In the genomic region with DNA sequence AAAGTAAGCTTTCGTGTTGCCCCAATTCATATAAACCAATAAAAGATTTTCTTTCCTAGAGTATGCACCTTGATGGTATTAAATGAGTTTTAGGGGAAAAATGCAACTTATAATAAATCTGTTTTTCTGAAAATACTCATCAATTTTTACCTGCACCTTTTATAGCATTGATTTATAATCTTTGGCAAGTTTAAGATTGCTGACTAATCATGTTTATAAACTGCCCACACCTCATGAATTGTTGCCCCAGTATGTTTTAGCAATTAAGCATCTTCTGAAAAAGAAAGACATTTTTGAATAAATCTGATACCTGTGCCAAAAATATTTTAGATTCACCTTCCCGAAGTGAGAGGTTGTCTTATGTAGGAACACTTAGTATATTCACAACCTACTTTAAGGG, we compare ENCODE assay signal across 37 cellular contexts.
"Had no signal": no experiment of that assay in that cellular context is flagged by ENCODE, and none has a peak within 500 bp of the region (broad histone marks: within the 10 kb centered on the region; RNA-seq: fewer than 3 reads in every experiment).

No MANE protein-coding gene starts in this region.

- H3K9me3 Mint-ChIP-seq: activated CD4-positive, alpha-beta T cell treated with anti-CD3 and anti-CD28 coated beads, Interleukin-2, amount 10 ng/mL, durations not matched to agents 24 days and 14 days; activated naive CD4-positive, alpha-beta T cell treated with anti-CD3 and anti-CD28 coated beads, Interleukin-2, amount 50 U/mL, for 24 hours; activated naive CD8-positive, alpha-beta T cell treated with anti-CD3 and anti-CD28 coated beads, Interleukin-2, amount 10 ng/mL, durations not matched to agents 7 days and 5 days; activated naive CD8-positive, alpha-beta T cell treated with anti-CD3 and anti-CD28 coated beads, Interleukin-2, amount 50 U/mL, for 24 hours; activated T-cell treated with anti-CD3 and anti-CD28 coated beads, Interleukin-2, amount 50 U/mL, for 4 hours; activated T-helper 2 cell treated with anti-CD3 and anti-CD28 coated beads, Interferon-gamma antibody, Interleukin-2, Interleukin-4, amounts not matched to agents 10 μg/mL and 5 μg/mL and 100 μg/mL, durations not matched to agents 14 hours and 24 hours and 36 hours; T-helper 1 cell treated with Interleukin-12 subunit alpha and Interleukin-12 subunit beta and Interleukin-4 antibody, amounts not matched to agents 30 μg/mL and 1 μg/mL, for 36 hours; T-helper 2 cell treated with Interferon-gamma antibody and Interleukin-4, amounts not matched to agents 5 μg/mL and 100 μg/mL, for 36 hours had no signal

- H3K4me1 ChIP-seq: ascending aorta had no signal

- H3K27me3 ChIP-seq: ascending aorta, cardiac muscle cell had no signal

- H3K4me3 Mint-ChIP-seq: activated B cell treated with CpG ODN at 0.5 μM for 24 hours; activated CD4-positive, alpha-beta memory T cell treated with anti-CD3 and anti-CD28 coated beads for 36 hours; activated CD4-positive, alpha-beta T cell treated with anti-CD3 and anti-CD28 coated beads, Interleukin-2, amount 10 ng/mL, durations not matched to agents 24 days and 14 days; activated CD8-positive, alpha-beta T cell treated with anti-CD3 and anti-CD28 coated beads for 36 hours; activated naive CD4-positive, alpha-beta T cell treated with anti-CD3 and anti-CD28 coated beads, Interleukin-2, amount 10 ng/mL, durations not matched to agents 7 days and 5 days; activated naive CD4-positive, alpha-beta T cell treated with anti-CD3 and anti-CD28 coated beads, Interleukin-2, amount 50 U/mL, for 24 hours; activated naive CD8-positive, alpha-beta T cell; activated naive CD8-positive, alpha-beta T cell treated with anti-CD3 and anti-CD28 coated beads, Interleukin-2, amount 10 ng/mL, durations not matched to agents 7 days and 5 days; activated naive CD8-positive, alpha-beta T cell treated with anti-CD3 and anti-CD28 coated beads, Interleukin-2, amount 50 U/mL, for 24 hours; activated T-cell treated with anti-CD3 and anti-CD28 coated beads, Interleukin-2, amount 50 U/mL, for 4 hours; activated T-cell treated with anti-CD3 and anti-CD28 coated beads, Interleukin-2, amount 50 U/mL, for 72 hours; brain; central memory CD8-positive, alpha-beta T cell; T-helper 1 cell treated with Interleukin-12 subunit alpha and Interleukin-12 subunit beta and Interleukin-4 antibody, amounts not matched to agents 30 μg/mL and 1 μg/mL, for 36 hours; T-helper 2 cell treated with Interferon-gamma antibody and Interleukin-4, amounts not matched to agents 5 μg/mL and 100 μg/mL, for 36 hours had no signal

- H3K36me3 ChIP-seq: ascending aorta, cardiac muscle cell had no signal

- H3K4me1 Mint-ChIP-seq: activated B cell treated with CpG ODN at 0.5 μM for 24 hours; activated CD4-positive, alpha-beta T cell treated with anti-CD3 and anti-CD28 coated beads, Interleukin-2, amount 10 ng/mL, durations not matched to agents 24 days and 14 days; activated naive CD4-positive, alpha-beta T cell treated with anti-CD3 and anti-CD28 coated beads, Interleukin-2, amount 10 ng/mL, durations not matched to agents 7 days and 5 days; activated naive CD4-positive, alpha-beta T cell treated with anti-CD3 and anti-CD28 coated beads, Interleukin-2, amount 50 U/mL, for 24 hours; activated naive CD8-positive, alpha-beta T cell treated with anti-CD3 and anti-CD28 coated beads, Interleukin-2, amount 10 ng/mL, durations not matched to agents 7 days and 5 days; activated naive CD8-positive, alpha-beta T cell treated with anti-CD3 and anti-CD28 coated beads, Interleukin-2, amount 50 U/mL, for 24 hours; central memory CD8-positive, alpha-beta T cell had no signal

- ATAC-seq: activated CD8-positive, alpha-beta T cell treated with anti-CD3 and anti-CD28 coated beads for 36 hours; activated naive CD8-positive, alpha-beta T cell treated with anti-CD3 and anti-CD28 coated beads, Interleukin-2, amount 50 U/mL, for 24 hours; activated T-cell treated with anti-CD3 and anti-CD28 coated beads, Interleukin-2, amount 50 U/mL, for 4 hours; activated T-cell treated with anti-CD3 and anti-CD28 coated beads, Interleukin-2, amount 50 U/mL, for 72 hours had no signal

- DNase-seq: activated B cell treated with CpG ODN at 0.5 μM for 24 hours; activated CD4-positive, alpha-beta memory T cell treated with anti-CD3 and anti-CD28 coated beads for 36 hours; activated CD4-positive, alpha-beta T cell treated with anti-CD3 and anti-CD28 coated beads for 4 hours; activated CD4-positive, alpha-beta T cell treated with anti-CD3 and anti-CD28 coated beads, Interleukin-2, amount 10 ng/mL, durations not matched to agents 24 days and 14 days; activated CD4-positive, alpha-beta T cell treated with anti-CD3 and anti-CD28 coated beads, Interleukin-2, amount 50 U/mL, for 1 hour; activated CD4-positive, alpha-beta T cell treated with anti-CD3 and anti-CD28 coated beads, Interleukin-2, amount 50 U/mL, for 4 hours; activated CD4-positive, CD25-positive, alpha-beta regulatory T cell treated with anti-CD3 and anti-CD28 coated beads, Interleukin-2, amount 50 U/mL, for 72 hours; activated CD8-positive, alpha-beta memory T cell treated with anti-CD3 and anti-CD28 coated beads, Interleukin-2, amount 50 U/mL, for 4 hours; activated CD8-positive, alpha-beta T cell treated with anti-CD3 and anti-CD28 coated beads for 36 hours; activated effector memory CD4-positive, alpha-beta T cell treated with Interleukin-2 at 50 U/mL for 16 hours; activated gamma-delta T cell; activated naive CD4-positive, alpha-beta T cell treated with anti-CD3 and anti-CD28 coated beads, Interleukin-2, amount 10 ng/mL, durations not matched to agents 7 days and 5 days; activated naive CD4-positive, alpha-beta T cell treated with Interleukin-2 at 50 U/mL for 16 hours; activated naive CD8-positive, alpha-beta T cell treated with anti-CD3 and anti-CD28 coated beads, Interleukin-2, amount 10 ng/mL, durations not matched to agents 7 days and 5 days; activated naive CD8-positive, alpha-beta T cell treated with anti-CD3 and anti-CD28 coated beads, Interleukin-2, amount 50 U/mL, for 24 hours; activated T-cell treated with anti-CD3 and anti-CD28 coated beads for 4 hours; activated T-cell treated with anti-CD3 and anti-CD28 coated beads, Interleukin-2, amount 50 U/mL, for 1 hour; activated T-cell treated with anti-CD3 and anti-CD28 coated beads, Interleukin-2, amount 50 U/mL, for 4 hours; activated T-cell treated with anti-CD3 and anti-CD28 coated beads, Interleukin-2, amount 50 U/mL, for 72 hours; amygdala; anterior cingulate cortex; caudate nucleus; cerebellar nuclear complex; T-helper 2 cell; T-helper 9 cell had no signal

- FAIRE-seq: bronchial epithelial cell, TTC549 had no signal

- H3K4me3 ChIP-seq: ascending aorta, cardiac muscle cell had no signal

- H3K27me3 Mint-ChIP-seq: activated B cell treated with CpG ODN at 0.5 μM for 24 hours; activated CD4-positive, alpha-beta memory T cell treated with anti-CD3 and anti-CD28 coated beads for 36 hours; activated CD4-positive, alpha-beta T cell treated with anti-CD3 and anti-CD28 coated beads, Interleukin-2, amount 10 ng/mL, durations not matched to agents 24 days and 14 days; activated CD8-positive, alpha-beta T cell treated with anti-CD3 and anti-CD28 coated beads for 36 hours; activated naive CD4-positive, alpha-beta T cell treated with anti-CD3 and anti-CD28 coated beads, Interleukin-2, amount 10 ng/mL, durations not matched to agents 7 days and 5 days; activated naive CD4-positive, alpha-beta T cell treated with anti-CD3 and anti-CD28 coated beads, Interleukin-2, amount 50 U/mL, for 24 hours; activated naive CD8-positive, alpha-beta T cell; activated naive CD8-positive, alpha-beta T cell treated with anti-CD3 and anti-CD28 coated beads, Interleukin-2, amount 50 U/mL, for 24 hours; brain; central memory CD8-positive, alpha-beta T cell had no signal

- H3K27ac ChIP-seq: ascending aorta, cardiac muscle cell, VCaP had no signal

- H3K36me3 Mint-ChIP-seq: activated CD4-positive, alpha-beta memory T cell treated with anti-CD3 and anti-CD28 coated beads for 36 hours; activated naive CD4-positive, alpha-beta T cell treated with anti-CD3 and anti-CD28 coated beads, Interleukin-2, amount 10 ng/mL, durations not matched to agents 7 days and 5 days; activated naive CD4-positive, alpha-beta T cell treated with anti-CD3 and anti-CD28 coated beads, Interleukin-2, amount 50 U/mL, for 24 hours; activated naive CD8-positive, alpha-beta T cell; activated naive CD8-positive, alpha-beta T cell treated with anti-CD3 and anti-CD28 coated beads, Interleukin-2, amount 10 ng/mL, durations not matched to agents 7 days and 5 days had no signal

- H3K27ac Mint-ChIP-seq: activated B cell treated with CpG ODN at 0.5 μM for 24 hours; activated CD4-positive, alpha-beta memory T cell treated with anti-CD3 and anti-CD28 coated beads for 36 hours; activated CD4-positive, alpha-beta T cell treated with anti-CD3 and anti-CD28 coated beads, Interleukin-2, amount 10 ng/mL, durations not matched to agents 24 days and 14 days; activated CD8-positive, alpha-beta T cell treated with anti-CD3 and anti-CD28 coated beads for 36 hours; activated naive CD4-positive, alpha-beta T cell treated with anti-CD3 and anti-CD28 coated beads, Interleukin-2, amount 10 ng/mL, durations not matched to agents 7 days and 5 days; activated naive CD4-positive, alpha-beta T cell treated with anti-CD3 and anti-CD28 coated beads, Interleukin-2, amount 50 U/mL, for 24 hours; activated naive CD8-positive, alpha-beta T cell; activated naive CD8-positive, alpha-beta T cell treated with anti-CD3 and anti-CD28 coated beads, Interleukin-2, amount 10 ng/mL, durations not matched to agents 7 days and 5 days; activated naive CD8-positive, alpha-beta T cell treated with anti-CD3 and anti-CD28 coated beads, Interleukin-2, amount 50 U/mL, for 24 hours; activated T-cell treated with anti-CD3 and anti-CD28 coated beads, Interleukin-2, amount 50 U/mL, for 72 hours; activated T-helper 2 cell treated with anti-CD3 and anti-CD28 coated beads, Interferon-gamma antibody, Interleukin-2, Interleukin-4, amounts not matched to agents 10 μg/mL and 5 μg/mL and 100 μg/mL, durations not matched to agents 14 hours and 24 hours and 36 hours; T-helper 1 cell treated with Interleukin-12 subunit alpha and Interleukin-12 subunit beta and Interleukin-4 antibody, amounts not matched to agents 30 μg/mL and 1 μg/mL, for 36 hours; T-helper 2 cell treated with Interferon-gamma antibody and Interleukin-4, amounts not matched to agents 5 μg/mL and 100 μg/mL, for 36 hours had no signal

- H3K9me3 ChIP-seq: ascending aorta had no signal
